Comparison of ENCODE assay signal across 25 cellular contexts in genomic region chr20:49753133-49753532, GRCh38.
"Had no signal": no experiment of that assay in that cellular context is flagged by ENCODE, and none has a peak within 500 bp of the region (broad histone marks: within the 10 kb centered on the region; RNA-seq: fewer than 3 reads in every experiment).

No MANE protein-coding gene starts in this region.

- DNase-seq: activated CD4-positive, alpha-beta memory T cell treated with anti-CD3 and anti-CD28 coated beads, Interleukin-2, amount 10 ng/mL, durations not matched to agents 7 days and 5 days; activated CD4-positive, alpha-beta T cell treated with anti-CD3 and anti-CD28 coated beads, Interleukin-2, amount 10 ng/mL, durations not matched to agents 7 days and 5 days; activated CD4-positive, CD25-positive, alpha-beta regulatory T cell; activated gamma-delta T cell; activated naive CD4-positive, alpha-beta T cell treated with anti-CD3 and anti-CD28 coated beads, Interleukin-2, amount 10 ng/mL, durations not matched to agents 7 days and 5 days; activated naive CD8-positive, alpha-beta T cell treated with anti-CD3 and anti-CD28 coated beads for 36 hours; activated T-cell treated with anti-CD3 and anti-CD28 coated beads for 4 hours; activated T-cell treated with anti-CD3 and anti-CD28 coated beads, Interleukin-2, amount 50 U/mL, for 48 hours; brain microvascular endothelial cell; cerebellar nuclear complex; KG1; MM.1S; NCI-H1105; NCI-H1436; NCI-H1694 treated with DMSO at 0.1 percent for 48 hours; NCI-H2029 treated with DMSO at 0.1 percent for 48 hours; NCI-H345; NCI-H510A; NCI-H526 treated with DMSO at 0.1 percent for 48 hours; NCI-H82; T-helper 1 cell had no signal

- H3K27me3 ChIP-seq: brain microvascular endothelial cell had no signal

- ATAC-seq: activated T-helper 17 cell treated with anti-CD3 and anti-CD28 coated beads, Interleukin-2, amount 50 U/mL, for 72 hours; Right ventricle myocardium inferior had no signal

- H3K36me3 Mint-ChIP-seq: activated naive CD4-positive, alpha-beta T cell treated with anti-CD3 and anti-CD28 coated beads, Interleukin-2, amount 10 ng/mL, durations not matched to agents 7 days and 5 days; activated naive CD8-positive, alpha-beta T cell treated with anti-CD3 and anti-CD28 coated beads for 36 hours had no signal

- H3K9me3 Mint-ChIP-seq: activated CD4-positive, alpha-beta memory T cell treated with anti-CD3 and anti-CD28 coated beads, Interleukin-2, amount 10 ng/mL, durations not matched to agents 7 days and 5 days; activated CD4-positive, alpha-beta T cell treated with anti-CD3 and anti-CD28 coated beads, Interleukin-2, amount 10 ng/mL, durations not matched to agents 7 days and 5 days; activated naive CD4-positive, alpha-beta T cell treated with anti-CD3 and anti-CD28 coated beads, Interleukin-2, amount 10 ng/mL, durations not matched to agents 7 days and 5 days; activated naive CD8-positive, alpha-beta T cell treated with anti-CD3 and anti-CD28 coated beads for 36 hours; activated T-helper 17 cell treated with anti-CD3 and anti-CD28 coated beads, Interleukin-2, amount 50 U/mL, for 72 hours had no signal

- H3K4me3 ChIP-seq: SK-N-MC had no signal

- H3K4me1 Mint-ChIP-seq: activated T-helper 17 cell treated with anti-CD3 and anti-CD28 coated beads, Interleukin-2, amount 50 U/mL, for 72 hours had no signal

- H3K27ac ChIP-seq: brain microvascular endothelial cell, SK-N-MC, VCaP had no signal

- H3K4me3 Mint-ChIP-seq: activated CD4-positive, alpha-beta memory T cell treated with anti-CD3 and anti-CD28 coated beads, Interleukin-2, amount 10 ng/mL, durations not matched to agents 7 days and 5 days; activated CD4-positive, alpha-beta T cell treated with anti-CD3 and anti-CD28 coated beads, Interleukin-2, amount 10 ng/mL, durations not matched to agents 7 days and 5 days; activated naive CD4-positive, alpha-beta T cell treated with anti-CD3 and anti-CD28 coated beads, Interleukin-2, amount 10 ng/mL, durations not matched to agents 7 days and 5 days; activated naive CD8-positive, alpha-beta T cell treated with anti-CD3 and anti-CD28 coated beads for 36 hours; activated T-helper 17 cell treated with anti-CD3 and anti-CD28 coated beads, Interleukin-2, amount 50 U/mL, for 72 hours had no signal

- H3K36me3 ChIP-seq: brain microvascular endothelial cell had no signal

- H3K27ac Mint-ChIP-seq: activated CD4-positive, alpha-beta memory T cell treated with anti-CD3 and anti-CD28 coated beads, Interleukin-2, amount 10 ng/mL, durations not matched to agents 7 days and 5 days; activated CD4-positive, alpha-beta T cell treated with anti-CD3 and anti-CD28 coated beads, Interleukin-2, amount 10 ng/mL, durations not matched to agents 7 days and 5 days; activated naive CD4-positive, alpha-beta T cell treated with anti-CD3 and anti-CD28 coated beads, Interleukin-2, amount 10 ng/mL, durations not matched to agents 7 days and 5 days; activated naive CD8-positive, alpha-beta T cell treated with anti-CD3 and anti-CD28 coated beads for 36 hours; activated T-helper 17 cell treated with anti-CD3 and anti-CD28 coated beads, Interleukin-2, amount 50 U/mL, for 72 hours had no signal
